In genomic region chr14:91569301-91569700, GRCh38 we compare ENCODE assay signal across 9 cellular contexts.
"Had no signal": no experiment of that assay in that cellular context is flagged by ENCODE, and none has a peak within 500 bp of the region (broad histone marks: within the 10 kb centered on the region; RNA-seq: fewer than 3 reads in every experiment).

No MANE protein-coding gene starts in this region.

- H3K4me3 ChIP-seq: GM23338 had no signal

- H3K9me3 Mint-ChIP-seq: IgD-negative memory B cell had no signal

- H3K4me3 Mint-ChIP-seq: GM23338, H9, HFFc6, IgD-negative memory B cell had no signal

- H3K4me2 ChIP-seq: GM23338 had no signal

- H3K4me1 Mint-ChIP-seq: GM23338 had no signal

- H3K27ac Mint-ChIP-seq: GM23338, H9, HFFc6 had no signal

- FAIRE-seq: H1, H54, HepG2 had no signal

- H3K27ac ChIP-seq: HL-60 had no signal

- DNase-seq: HCEC 1CT, HFFc6 had no signal

- H2AFZ ChIP-seq: GM23338 had no signal
